Comparison of ENCODE assay signal across 12 cellular contexts in the genomic region with DNA sequence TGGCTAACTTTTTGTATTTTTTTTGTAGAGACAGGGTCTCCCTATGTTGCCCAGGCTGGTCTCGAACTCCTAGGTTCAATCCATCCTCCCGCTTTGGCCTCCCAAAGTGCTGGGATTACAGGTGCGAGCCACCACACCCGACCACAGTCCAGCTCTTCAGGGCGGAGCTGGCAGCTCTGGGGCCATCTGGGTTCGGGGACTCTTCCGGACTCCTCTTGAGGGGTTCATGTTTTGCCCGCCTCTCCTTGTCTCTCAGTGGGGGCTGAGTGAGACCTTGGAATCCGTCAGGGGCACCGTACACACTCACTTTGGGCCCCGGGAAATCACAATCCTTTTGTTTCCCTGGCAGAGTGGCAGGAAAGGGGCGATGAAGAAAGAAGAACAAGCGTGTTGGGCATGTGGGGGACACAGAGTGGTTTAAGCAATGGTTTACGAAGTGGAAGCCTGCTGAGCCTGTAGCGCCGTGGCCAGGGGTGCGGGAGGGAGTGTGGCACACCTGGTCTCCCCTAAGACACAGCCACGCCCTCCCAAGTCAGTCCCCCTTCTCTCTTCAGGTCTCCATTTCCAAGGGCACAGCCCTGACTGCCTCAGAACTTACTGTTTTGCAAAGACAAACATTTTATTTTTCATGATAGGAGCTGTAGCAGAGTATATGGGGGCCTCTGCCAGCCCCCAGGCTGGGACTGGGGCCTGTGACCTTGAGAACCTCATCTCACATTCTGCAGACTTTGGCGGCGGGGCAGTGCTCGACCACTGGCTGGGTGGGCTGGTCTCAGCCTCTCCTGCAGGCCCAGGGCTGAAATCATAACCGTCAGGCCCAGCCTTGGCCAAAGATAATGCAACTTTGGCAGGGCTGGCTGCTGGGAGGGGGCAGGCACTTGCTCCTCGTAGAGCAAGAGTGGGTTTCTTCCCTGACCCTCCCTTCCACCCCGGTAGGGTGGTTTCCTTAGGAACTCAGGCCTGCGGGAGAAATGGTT. TPM values are rescaled to one million over a fixed set of nuclear protein-coding genes. Genes with fewer than 3 reads are reported as not detected.
DNase-seq lines count a peak whose midpoint lies in the region; ATAC-seq and TF ChIP-seq lines count a peak whose summit lies in the region.
"Had no signal": no experiment of that assay in that cellular context is flagged by ENCODE, and none has a peak within 500 bp of the region (broad histone marks: within the 10 kb centered on the region; RNA-seq: fewer than 3 reads in every experiment).

No MANE protein-coding gene starts in this region.

- intact Hi-C loops in esophagus muscularis mucosa (cut with DNase I): loop anchor here (5.0 kb wide), 1 partner anchor 57 kb away; no protein-coding TSS in a partner anchor
- intact Hi-C loops in aorta (cut with DNase I): loop anchor here (1.0 to 10.0 kb wide), 5 partner anchors 32 to 81 kb away; a partner anchor contains a TSS

- H3K36me3 Mint-ChIP-seq in nephron progenitor cell (ENCODE audit: low read depth): peaks cover 19% of the 10 kb centered on the region

- WGBS in esophagus muscularis mucosa: 78% methylated on average over 22 of the region's 25 CpGs
- 68 to 69% methylated on average over 25 of the region's 25 CpGs for WGBS in aorta, 2 donors

- H3K27ac Mint-ChIP-seq in stimulated activated naive CD8-positive, alpha-beta T cell treated with anti-CD3 and anti-CD28 coated beads, Interleukin-15, amount 100 ng/mL, for 72 hours: peak overlapping the region; percentile 25 to 28
- no peak overlapping the region for H3K27ac Mint-ChIP-seq in nephron progenitor cell
- H3K27ac Mint-ChIP-seq: activated B cell treated with CpG ODN at 0.5 μM for 24 hours had no signal

- no peak for TF ChIP-seq CTCF in esophagus muscularis mucosa (IDR thresholded peaks at IDR 0.05)
- no peak for TF ChIP-seq CTCF in nephron progenitor cell (IDR thresholded peaks at IDR 0.05)
- TF ChIP-seq CTCF in GM13976 (IDR thresholded peaks at IDR 0.05; ENCODE audit: borderline replicate concordance, control extremely low read depth, extremely low read depth, insufficient read depth, missing control alignments): no peak

- no peaks in the 10 kb centered on the region for H3K36me3 ChIP-seq in esophagus muscularis mucosa
- H3K36me3 ChIP-seq in aorta (ENCODE audit: control insufficient read depth in 1 of 2, insufficient read depth in 2 of 2, low read length in 1 of 2): no peaks in the 10 kb centered on the region

- peaks cover 38% of the 10 kb centered on the region for H3K4me1 Mint-ChIP-seq in stimulated activated naive CD8-positive, alpha-beta T cell treated with anti-CD3 and anti-CD28 coated beads, Interleukin-15, amount 100 ng/mL, for 72 hours
- peaks cover 55% of the 10 kb centered on the region for H3K4me1 Mint-ChIP-seq in nephron progenitor cell

- in situ Hi-C loops in GM13976 (cut with MboI; ENCODE audit: low sequenced_read_pairs, unreplicated experiment): no loop called here

- H3K9me3 Mint-ChIP-seq in stimulated activated naive CD8-positive, alpha-beta T cell treated with anti-CD3 and anti-CD28 coated beads, Interleukin-15, amount 100 ng/mL, for 72 hours: no peaks in the 10 kb centered on the region
- peaks cover 23% of the 10 kb centered on the region for H3K9me3 Mint-ChIP-seq in nephron progenitor cell
- H3K9me3 Mint-ChIP-seq: activated B cell treated with CpG ODN at 0.5 μM for 24 hours; activated T-cell treated with anti-CD3 and anti-CD28 coated beads, Interleukin-2, amount 50 U/mL, for 4 hours had no signal

- no peak for DNase-seq in stimulated activated naive CD8-positive, alpha-beta T cell treated with anti-CD3 and anti-CD28 coated beads, Interleukin-15, amount 100 ng/mL, for 72 hours
- DNase-seq in stimulated activated naive CD8-positive, alpha-beta T cell treated with anti-CD3 and anti-CD28 coated beads, Interleukin-15, Interleukin-2, amounts not matched to agents 100 U/mL and 50 U/mL, for 24 hours: no peak
- DNase-seq in esophagus muscularis mucosa (ENCODE audit: extremely low spot score) (no peak), nephron progenitor cell (peak; percentile 29), aorta (no peak), NCI-H128 (lab: John Stamatoyannopoulos, UW; ENCODE audit: unreplicated experiment) (no peak), midbrain (lab: John Stamatoyannopoulos, UW) (no peak), GM13976 (ENCODE audit: low spot score) (no peak)

- H3K27me3 ChIP-seq in esophagus muscularis mucosa: no peaks in the 10 kb centered on the region
- H3K27me3 ChIP-seq in aorta (ENCODE audit: control insufficient read depth in 1 of 2, insufficient read depth in 2 of 2, low read length in 1 of 2): no peaks in the 10 kb centered on the region

- peaks cover 11 to 69% (median 61%) of the 10 kb centered on the region in 4 donors for H3K4me1 ChIP-seq in esophagus muscularis mucosa
- H3K4me1 ChIP-seq in aorta (ENCODE audit: control insufficient read depth in 1 of 2, insufficient read depth in 2 of 2, low read length in 2 of 2): no peaks in the 10 kb centered on the region

- H3K4me3 Mint-ChIP-seq in stimulated activated naive CD8-positive, alpha-beta T cell treated with anti-CD3 and anti-CD28 coated beads, Interleukin-15, amount 100 ng/mL, for 72 hours: no peak overlapping the region
- no peak overlapping the region for H3K4me3 Mint-ChIP-seq in nephron progenitor cell
- H3K4me3 Mint-ChIP-seq: activated B cell treated with CpG ODN at 0.5 μM for 24 hours; activated T-cell treated with anti-CD3 and anti-CD28 coated beads, Interleukin-2, amount 50 U/mL, for 4 hours had no signal

- H3K27ac ChIP-seq in esophagus muscularis mucosa (replicated peaks in 1 of 4): peak overlapping the region; percentile 24 to 68 (median 64)
- H3K27ac ChIP-seq in aorta (ENCODE audit: low read depth in 1 of 2, low read length in 2 of 2): no peak overlapping the region

- H3K4me3 ChIP-seq in esophagus muscularis mucosa (no peak overlapping the region), aorta (ENCODE audit: low read length in 2 of 2) (no peak overlapping the region)
- H3K4me3 ChIP-seq: smooth muscle cell had no signal

- no peaks in the 10 kb centered on the region for H3K27me3 Mint-ChIP-seq in stimulated activated naive CD8-positive, alpha-beta T cell treated with anti-CD3 and anti-CD28 coated beads, Interleukin-15, amount 100 ng/mL, for 72 hours
- peaks cover 3% of the 10 kb centered on the region for H3K27me3 Mint-ChIP-seq in nephron progenitor cell (ENCODE audit: low read depth, poor library complexity)

- no peaks in the 10 kb centered on the region for H3K9me3 ChIP-seq in esophagus muscularis mucosa
- H3K9me3 ChIP-seq in aorta (ENCODE audit: control insufficient read depth, low read length): no peaks in the 10 kb centered on the region

- no peak for TF ChIP-seq POLR2A in esophagus muscularis mucosa (IDR thresholded peaks at IDR 0.05; ENCODE audit: low read depth)

- ATAC-seq in stimulated activated naive CD8-positive, alpha-beta T cell treated with anti-CD3 and anti-CD28 coated beads, Interleukin-15, amount 100 ng/mL, for 72 hours: no peak
- no peak for ATAC-seq in stimulated activated naive CD8-positive, alpha-beta T cell treated with anti-CD3 and anti-CD28 coated beads, Interleukin-15, Interleukin-2, amounts not matched to agents 100 U/mL and 50 U/mL, for 24 hours
- ATAC-seq in aorta (ENCODE audit: low FRiP score): peak; percentile 63
- ATAC-seq: activated T-cell treated with anti-CD3 and anti-CD28 coated beads, Interleukin-2, amount 50 U/mL, for 4 hours had no signal

- TF ChIP-seq EP300 in esophagus muscularis mucosa (IDR thresholded peaks at IDR 0.05): no peak

RNA-seq across cellular contexts. Expression of a gene that starts 25.9 kb away (rescaled TPM):
- not detected for total RNA-seq in esophagus muscularis mucosa
- under 1 TPM in 1 of 2 donors, not detected in 1; 0.39 TPM for total RNA-seq in aorta
- polyA plus RNA-seq in aorta: under 1 TPM in 1 of 2 donors, not detected in 1; 0.05 TPM
- total RNA-seq: M059J had no signal

RNA-seq across cellular contexts. Expression of a gene that starts 32.3 kb away (rescaled TPM):
- total RNA-seq in esophagus muscularis mucosa: 100 to 1,000 TPM; 258 to 444 (median 268) TPM
- total RNA-seq in aorta: 1,000 to 10,000 TPM in 1 of 2 donors, 100 to 1,000 TPM in 1; 799 to 1,001 TPM
- 100 to 1,000 TPM in 1 of 2 donors, 10 to 100 TPM in 1; 99.2 to 457 TPM for polyA plus RNA-seq in aorta

RNA-seq across cellular contexts. Expression of a gene that starts 57.8 kb away (rescaled TPM):
- total RNA-seq in esophagus muscularis mucosa (1 to 10 TPM in 1 of 4 donors, under 1 TPM in 3; under 0.01 to 1.4 (median 0.30) TPM), aorta (1 to 10 TPM; 1.8 to 4.4 TPM)
- polyA plus RNA-seq in aorta: 1 to 10 TPM in 1 of 2 donors, under 1 TPM in 1; 0.25 to 2.1 TPM

Comparison
In these comparisons a context has a peak if more than half of its experiments do, and no peak if none do; other contexts are left out.
1. H3K27ac ChIP-seq: peak in esophagus muscularis mucosa (4 of 4); none in aorta (0 of 2).